In the genomic region with DNA sequence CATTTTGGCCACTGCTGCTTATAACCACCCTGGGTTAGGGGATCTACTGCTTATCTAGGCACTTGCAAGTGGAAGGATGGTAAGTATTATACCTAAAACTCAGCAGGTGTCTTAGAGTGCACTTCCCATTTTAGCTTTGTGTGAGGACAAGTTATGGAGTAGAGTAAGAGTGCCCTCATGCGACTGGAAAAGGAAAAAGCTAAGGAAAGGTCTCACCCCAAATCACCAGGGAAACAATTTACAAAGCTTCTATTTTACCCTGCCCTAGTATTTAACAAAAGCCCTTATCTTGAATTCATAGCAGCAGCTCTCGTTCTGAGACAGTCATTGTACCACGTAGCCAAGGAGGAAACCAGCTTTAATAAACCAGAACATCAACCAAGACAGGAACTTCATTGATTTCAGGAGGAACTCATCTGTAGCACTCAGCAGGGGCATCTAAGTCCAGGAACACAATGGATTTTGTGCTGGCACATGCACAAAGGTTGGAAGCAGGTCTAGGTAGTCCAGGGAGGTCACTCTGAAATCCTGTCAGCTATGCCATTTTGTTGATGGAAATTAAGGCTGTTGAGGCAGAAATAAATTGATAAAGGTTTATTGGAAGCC, we compare ENCODE assay signal across 9 cellular contexts. TPM values are rescaled to one million over a fixed set of nuclear protein-coding genes. Genes with fewer than 3 reads are reported as not detected.
A peak's percentile ranks its signal among the peaks of the same experiment; 100 is the strongest.
DNase-seq lines count a peak whose midpoint lies in the region; ATAC-seq and TF ChIP-seq lines count a peak whose summit lies in the region.
"Had no signal": no experiment of that assay in that cellular context is flagged by ENCODE, and none has a peak within 500 bp of the region (broad histone marks: within the 10 kb centered on the region; RNA-seq: fewer than 3 reads in every experiment).

No MANE protein-coding gene starts in this region.

- H3K4me1 ChIP-seq in BE2C (no peaks in the 10 kb centered on the region), mucosa of descending colon (ENCODE audit: low read depth) (no peaks in the 10 kb centered on the region)

- H3K36me3 ChIP-seq in BE2C = no peaks in the 10 kb centered on the region
- no peaks in the 10 kb centered on the region for H3K36me3 ChIP-seq in mucosa of descending colon (ENCODE audit: low read depth)

- ATAC-seq in GM18498 (IDR thresholded peaks at IDR 0.05; ENCODE audit: unreplicated experiment) (peak; percentile 69), mucosa of descending colon (peak; percentile 85), HG02588 (IDR thresholded peaks at IDR 0.05; ENCODE audit: unreplicated experiment) (no peak)

- H3K27me3 ChIP-seq in BE2C = 0 out of 2 replicates have a peak, but pooled peaks cover 4% of the 10 kb centered on the region

- peaks cover 2% of the 10 kb centered on the region; the same call in 1 of the 2 replicates for H3K9me3 ChIP-seq in BE2C
- H3K9me3 ChIP-seq in mucosa of descending colon = peaks cover 2% of the 10 kb centered on the region

- H3K4me3 ChIP-seq in BE2C (ENCODE audit: low read depth, low read length) = no peak overlapping the region
- H3K4me3 ChIP-seq in epithelial cell of esophagus (ENCODE audit: low read length) = no peak overlapping the region
- H3K4me3 ChIP-seq in mucosa of descending colon = no peak overlapping the region
- H3K4me3 ChIP-seq: skin epidermis had no signal

- peak; percentile 25 for DNase-seq in BE2C
- peak; percentile 75 for DNase-seq in NCI-H187 treated with DMSO at 0.1 percent for 48 hours (lab: John Stamatoyannopoulos, UW)
- DNase-seq in T follicular helper cell (ENCODE audit: low read depth) = peak; percentile 9
- DNase-seq in epithelial cell of esophagus (ENCODE audit: low read depth) = peak; percentile 74
- DNase-seq in mucosa of descending colon = peak in 1 of 3 donors; percentile 61
- DNase-seq in T1000 (lab: John Stamatoyannopoulos, UW) = no peak

- TF ChIP-seq CTCF in BE2C (IDR thresholded peaks at IDR 0.05; ENCODE audit: low read depth, low read length) (peak; percentile 87), epithelial cell of esophagus (IDR thresholded peaks at IDR 0.05; ENCODE audit: insufficient read depth, low read depth, low read length, missing control alignments) (peak; percentile 87), mucosa of descending colon (IDR thresholded peaks at IDR 0.05) (no peak)

- intact Hi-C loops in mucosa of descending colon (cut with DNase I, micrococcal nuclease) = loop anchor here in 1 of 2 donors (1.0 kb wide), 1 partner anchor 85 kb away; a partner anchor contains a TSS

RNA-seq across cellular contexts. Expression of a gene that starts 2.9 kb away (rescaled TPM):
- polyA plus RNA-seq in BE2C (2012; ENCODE audit: insufficient read depth, insufficient read length, low read depth) = 0.68 TPM
- total RNA-seq in mucosa of descending colon = not detected

RNA-seq across cellular contexts. Expression of a gene that starts 9.0 kb away (rescaled TPM):
- polyA plus RNA-seq in BE2C (2012; ENCODE audit: insufficient read depth, insufficient read length, low read depth) = 115 TPM
- total RNA-seq in mucosa of descending colon = 10 to 100 TPM; 36.0 to 44.1 (median 38.3) TPM

RNA-seq across cellular contexts. Expression of a gene that starts 30.2 kb away (rescaled TPM):
- polyA plus RNA-seq in BE2C (2012; ENCODE audit: insufficient read depth, insufficient read length, low read depth) = 100 TPM
- total RNA-seq in mucosa of descending colon = 100 to 1,000 TPM; 110 to 162 (median 148) TPM
